ENCODE assay signal across 2 cellular contexts in the genomic region with DNA sequence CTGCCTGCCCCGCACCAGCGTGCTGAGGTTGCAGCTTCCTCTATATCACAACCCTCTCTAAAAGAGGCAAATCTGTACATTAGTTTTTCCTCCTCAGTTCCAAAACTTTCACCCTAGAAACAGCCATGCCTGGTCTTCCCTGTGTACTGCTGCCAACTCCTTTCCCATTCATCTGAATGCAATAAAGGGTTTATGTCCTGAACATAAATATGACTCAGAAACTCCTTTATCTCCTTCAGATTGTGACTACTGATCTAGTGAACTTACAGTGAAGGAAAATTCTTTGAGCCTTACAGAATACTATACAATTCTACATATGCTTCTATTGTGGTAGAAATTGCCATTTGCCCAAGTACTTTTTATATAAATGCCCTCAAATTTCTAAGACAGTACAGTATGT.
TF ChIP-seq lines count a peak whose summit lies in the region.

No MANE protein-coding gene starts in this region.

TF ChIP-seq in GM23338, 12 proteins besides CTCF, POLR2A, EP300 and RAD21 (continued from another document):
- TF ChIP-seq, protein P1, sequence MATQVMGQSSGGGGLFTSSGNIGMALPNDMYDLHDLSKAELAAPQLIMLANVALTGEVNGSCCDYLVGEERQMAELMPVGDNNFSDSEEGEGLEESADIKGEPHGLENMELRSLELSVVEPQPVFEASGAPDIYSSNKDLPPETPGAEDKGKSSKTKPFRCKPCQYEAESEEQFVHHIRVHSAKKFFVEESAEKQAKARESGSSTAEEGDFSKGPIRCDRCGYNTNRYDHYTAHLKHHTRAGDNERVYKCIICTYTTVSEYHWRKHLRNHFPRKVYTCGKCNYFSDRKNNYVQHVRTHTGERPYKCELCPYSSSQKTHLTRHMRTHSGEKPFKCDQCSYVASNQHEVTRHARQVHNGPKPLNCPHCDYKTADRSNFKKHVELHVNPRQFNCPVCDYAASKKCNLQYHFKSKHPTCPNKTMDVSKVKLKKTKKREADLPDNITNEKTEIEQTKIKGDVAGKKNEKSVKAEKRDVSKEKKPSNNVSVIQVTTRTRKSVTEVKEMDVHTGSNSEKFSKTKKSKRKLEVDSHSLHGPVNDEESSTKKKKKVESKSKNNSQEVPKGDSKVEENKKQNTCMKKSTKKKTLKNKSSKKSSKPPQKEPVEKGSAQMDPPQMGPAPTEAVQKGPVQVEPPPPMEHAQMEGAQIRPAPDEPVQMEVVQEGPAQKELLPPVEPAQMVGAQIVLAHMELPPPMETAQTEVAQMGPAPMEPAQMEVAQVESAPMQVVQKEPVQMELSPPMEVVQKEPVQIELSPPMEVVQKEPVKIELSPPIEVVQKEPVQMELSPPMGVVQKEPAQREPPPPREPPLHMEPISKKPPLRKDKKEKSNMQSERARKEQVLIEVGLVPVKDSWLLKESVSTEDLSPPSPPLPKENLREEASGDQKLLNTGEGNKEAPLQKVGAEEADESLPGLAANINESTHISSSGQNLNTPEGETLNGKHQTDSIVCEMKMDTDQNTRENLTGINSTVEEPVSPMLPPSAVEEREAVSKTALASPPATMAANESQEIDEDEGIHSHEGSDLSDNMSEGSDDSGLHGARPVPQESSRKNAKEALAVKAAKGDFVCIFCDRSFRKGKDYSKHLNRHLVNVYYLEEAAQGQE (IDR thresholded peaks at IDR 0.05; ENCODE audit: unreplicated experiment): no peak
- TF ChIP-seq POLR2AphosphoS5 (IDR thresholded peaks at IDR 0.05; ENCODE audit: low read depth): no peak
- no peak for TF ChIP-seq NANOG (IDR thresholded peaks at IDR 0.05; ENCODE audit: borderline replicate concordance)
- TF ChIP-seq EZH2 (IDR thresholded peaks at IDR 0.05; ENCODE audit: low read depth, unreplicated experiment): no peak
- TF ChIP-seq STAT1 (IDR thresholded peaks at IDR 0.05; ENCODE audit: unreplicated experiment): no peak
- TF ChIP-seq EZH2phosphoT487 (IDR thresholded peaks at IDR 0.05; ENCODE audit: unreplicated experiment): no peak
- no peak for TF ChIP-seq ZNF462 (CRISPR knock-in tag; IDR thresholded peaks at IDR 0.05)
TF ChIP-seq in GM23338: peak in this region for 0.

TF ChIP-seq in WTC11, 78 proteins besides CTCF, POLR2A, EP300 and RAD21:
- TF ChIP-seq, protein P2, sequence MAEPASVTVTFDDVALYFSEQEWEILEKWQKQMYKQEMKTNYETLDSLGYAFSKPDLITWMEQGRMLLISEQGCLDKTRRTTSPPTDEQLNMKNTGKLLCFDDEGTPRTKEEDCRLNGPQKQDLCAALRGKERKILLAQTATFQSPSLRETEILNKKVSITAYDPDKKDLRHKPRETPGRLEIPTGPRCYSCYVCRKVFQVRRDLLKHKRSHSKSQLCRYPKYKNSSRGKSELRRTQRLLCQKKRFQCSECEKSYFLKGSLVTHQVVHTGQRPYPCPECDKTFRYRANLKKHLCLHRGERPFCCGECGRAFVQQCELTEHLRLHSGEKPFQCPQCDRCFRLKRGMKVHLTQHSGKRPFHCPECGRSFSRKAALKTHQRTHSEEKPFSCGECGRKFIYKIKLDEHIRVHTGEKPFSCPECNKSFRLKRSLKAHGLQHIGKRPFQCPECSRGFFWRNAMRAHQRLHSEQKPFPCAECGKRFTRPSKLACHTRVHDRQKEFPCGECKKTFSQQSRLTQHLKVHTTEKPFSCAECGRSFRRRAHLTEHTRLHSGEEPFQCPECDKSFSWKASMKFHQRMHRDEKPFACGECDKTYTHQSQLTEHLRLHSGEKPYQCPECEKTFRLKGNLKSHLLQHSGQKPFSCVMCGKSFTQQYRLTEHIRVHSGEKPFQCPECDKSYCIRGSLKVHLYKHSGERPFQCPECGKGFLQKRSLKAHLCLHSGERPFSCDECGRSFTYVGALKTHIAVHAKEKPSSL (CRISPR knock-in tag; conservative IDR thresholded peaks at IDR 0.05): no peak
- TF ChIP-seq FOXK1 (CRISPR knock-in tag; IDR thresholded peaks at IDR 0.05) (no peak), ESRRA (CRISPR knock-in tag; IDR thresholded peaks at IDR 0.05; ENCODE audit: borderline replicate concordance) (no peak), HMGA2 (CRISPR knock-in tag; IDR thresholded peaks at IDR 0.05) (no peak), ARID4B (CRISPR knock-in tag; IDR thresholded peaks at IDR 0.05; ENCODE audit: borderline replicate concordance) (no peak), TEAD4 (CRISPR knock-in tag; IDR thresholded peaks at IDR 0.05) (no peak), OVOL2 (CRISPR knock-in tag; IDR thresholded peaks at IDR 0.05; ENCODE audit: borderline replicate concordance) (no peak)
- TF ChIP-seq, protein P3, sequence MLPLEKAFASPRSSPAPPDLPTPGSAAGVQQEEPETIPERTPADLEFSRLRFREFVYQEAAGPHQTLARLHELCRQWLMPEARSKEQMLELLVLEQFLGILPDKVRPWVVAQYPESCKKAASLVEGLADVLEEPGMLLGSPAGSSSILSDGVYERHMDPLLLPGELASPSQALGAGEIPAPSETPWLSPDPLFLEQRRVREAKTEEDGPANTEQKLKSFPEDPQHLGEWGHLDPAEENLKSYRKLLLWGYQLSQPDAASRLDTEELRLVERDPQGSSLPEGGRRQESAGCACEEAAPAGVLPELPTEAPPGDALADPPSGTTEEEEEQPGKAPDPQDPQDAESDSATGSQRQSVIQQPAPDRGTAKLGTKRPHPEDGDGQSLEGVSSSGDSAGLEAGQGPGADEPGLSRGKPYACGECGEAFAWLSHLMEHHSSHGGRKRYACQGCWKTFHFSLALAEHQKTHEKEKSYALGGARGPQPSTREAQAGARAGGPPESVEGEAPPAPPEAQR (CRISPR knock-in tag; IDR thresholded peaks at IDR 0.05): no peak
- TF ChIP-seq, protein P4, sequence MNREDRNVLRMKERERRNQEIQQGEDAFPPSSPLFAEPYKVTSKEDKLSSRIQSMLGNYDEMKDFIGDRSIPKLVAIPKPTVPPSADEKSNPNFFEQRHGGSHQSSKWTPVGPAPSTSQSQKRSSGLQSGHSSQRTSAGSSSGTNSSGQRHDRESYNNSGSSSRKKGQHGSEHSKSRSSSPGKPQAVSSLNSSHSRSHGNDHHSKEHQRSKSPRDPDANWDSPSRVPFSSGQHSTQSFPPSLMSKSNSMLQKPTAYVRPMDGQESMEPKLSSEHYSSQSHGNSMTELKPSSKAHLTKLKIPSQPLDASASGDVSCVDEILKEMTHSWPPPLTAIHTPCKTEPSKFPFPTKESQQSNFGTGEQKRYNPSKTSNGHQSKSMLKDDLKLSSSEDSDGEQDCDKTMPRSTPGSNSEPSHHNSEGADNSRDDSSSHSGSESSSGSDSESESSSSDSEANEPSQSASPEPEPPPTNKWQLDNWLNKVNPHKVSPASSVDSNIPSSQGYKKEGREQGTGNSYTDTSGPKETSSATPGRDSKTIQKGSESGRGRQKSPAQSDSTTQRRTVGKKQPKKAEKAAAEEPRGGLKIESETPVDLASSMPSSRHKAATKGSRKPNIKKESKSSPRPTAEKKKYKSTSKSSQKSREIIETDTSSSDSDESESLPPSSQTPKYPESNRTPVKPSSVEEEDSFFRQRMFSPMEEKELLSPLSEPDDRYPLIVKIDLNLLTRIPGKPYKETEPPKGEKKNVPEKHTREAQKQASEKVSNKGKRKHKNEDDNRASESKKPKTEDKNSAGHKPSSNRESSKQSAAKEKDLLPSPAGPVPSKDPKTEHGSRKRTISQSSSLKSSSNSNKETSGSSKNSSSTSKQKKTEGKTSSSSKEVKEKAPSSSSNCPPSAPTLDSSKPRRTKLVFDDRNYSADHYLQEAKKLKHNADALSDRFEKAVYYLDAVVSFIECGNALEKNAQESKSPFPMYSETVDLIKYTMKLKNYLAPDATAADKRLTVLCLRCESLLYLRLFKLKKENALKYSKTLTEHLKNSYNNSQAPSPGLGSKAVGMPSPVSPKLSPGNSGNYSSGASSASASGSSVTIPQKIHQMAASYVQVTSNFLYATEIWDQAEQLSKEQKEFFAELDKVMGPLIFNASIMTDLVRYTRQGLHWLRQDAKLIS (CRISPR knock-in tag; IDR thresholded peaks at IDR 0.05; ENCODE audit: borderline replicate concordance): no peak
